22 cellular contexts compared by ENCODE assay signal in the genomic region with DNA sequence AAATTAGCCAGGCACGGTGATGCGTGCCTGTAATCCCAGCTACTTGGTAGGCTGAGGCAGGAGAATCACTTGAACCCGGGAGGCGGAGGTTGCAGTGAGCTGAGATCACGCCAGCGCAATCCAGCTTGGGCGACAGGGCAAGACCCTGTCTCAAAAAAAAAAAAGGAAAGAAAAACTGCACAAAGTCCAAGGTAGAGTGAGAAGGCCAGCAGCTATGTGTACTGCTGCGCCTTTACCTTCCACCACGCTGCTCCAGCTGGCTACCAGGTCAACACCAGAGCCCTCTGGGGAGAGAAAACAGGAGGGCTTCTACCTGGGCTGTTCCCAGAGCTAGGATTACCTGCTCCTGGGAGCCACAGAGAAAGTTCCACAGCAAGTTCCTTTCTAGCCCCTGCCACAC. TPM values are rescaled to one million over a fixed set of nuclear protein-coding genes. Genes with fewer than 3 reads are reported as not detected.
DNase-seq lines count a peak whose midpoint lies in the region; ATAC-seq and TF ChIP-seq lines count a peak whose summit lies in the region.
"Had no signal": no experiment of that assay in that cellular context is flagged by ENCODE, and none has a peak within 500 bp of the region (broad histone marks: within the 10 kb centered on the region; RNA-seq: fewer than 3 reads in every experiment).

No MANE protein-coding gene starts in this region.

- H3K36me3 Mint-ChIP-seq in dendritic cell treated with granulocyte-macrophage colony-stimulating factor and Interleukin-4, amounts not matched to agents 40 ng/mL and 50 ng/mL, for 4 days (ENCODE audit: low read depth): peaks cover 75% of the 10 kb centered on the region

- H3K27ac Mint-ChIP-seq in dendritic cell treated with granulocyte-macrophage colony-stimulating factor and Interleukin-4, amounts not matched to agents 40 ng/mL and 50 ng/mL, for 4 days: peak overlapping the region; percentile 88
- H3K27ac Mint-ChIP-seq: activated T-helper 1 cell treated with anti-CD3 and anti-CD28 coated beads, Interleukin-12 subunit alpha, Interleukin-12 subunit beta, Interleukin-2, Interleukin-4 antibody, amounts not matched to agents 30 ng/mL and 10 ng/mL and 1 ng/mL, durations not matched to agents 14 hours and 24 hours and 36 hours had no signal

- H3K4me3 ChIP-seq in Loucy (ENCODE audit: low read length, poor library complexity, severe bottlenecking) (no peak overlapping the region), psoas muscle (peak overlapping the region; percentile 100), uterus (no peak overlapping the region)
- H3K4me3 ChIP-seq: mucosa of descending colon, testis had no signal

- H3K27ac ChIP-seq in psoas muscle: peak overlapping the region; percentile 98
- H3K27ac ChIP-seq in uterus: peak overlapping the region; percentile 19 to 34

- ATAC-seq in psoas muscle (no peak), GM18505 (IDR thresholded peaks at IDR 0.05; ENCODE audit: unreplicated experiment) (no peak), GM21723 (IDR thresholded peaks at IDR 0.05; ENCODE audit: unreplicated experiment) (no peak)
- ATAC-seq: activated naive CD8-positive, alpha-beta T cell treated with anti-CD3 and anti-CD28 coated beads, Interleukin-2, amount 50 U/mL, for 24 hours; heart left ventricle; left lung; mucosa of descending colon had no signal

- H3K79me2 ChIP-seq in Loucy (ENCODE audit: insufficient read depth, low read length): peaks cover 80% of the 10 kb centered on the region

- no peaks in the 10 kb centered on the region for H3K36me3 ChIP-seq in Loucy (ENCODE audit: insufficient read depth, low read length)
- no peaks in the 10 kb centered on the region for H3K36me3 ChIP-seq in psoas muscle (ENCODE audit: insufficient read depth in 1 of 2, low read depth in 1 of 2)
- H3K36me3 ChIP-seq in uterus: no peaks in the 10 kb centered on the region
- H3K36me3 ChIP-seq: left lung had no signal

- intact Hi-C loops in dendritic cell treated with granulocyte-macrophage colony-stimulating factor and Interleukin-4, amounts not matched to agents 40 ng/mL and 50 ng/mL, for 4 days (cut with micrococcal nuclease): no loop called here
- intact Hi-C loops in psoas muscle (cut with DNase I) (loop anchor here (2.0 to 5.0 kb wide), 3 partner anchors 36 to 54 kb away; a partner anchor contains a TSS), uterus (cut with DNase I; ENCODE audit: low total_unique reads) (no loop called here)

- H3K9me3 ChIP-seq in Loucy (ENCODE audit: insufficient read depth, low read depth, low read length) (no peaks in the 10 kb centered on the region), psoas muscle (no peaks in the 10 kb centered on the region), uterus (no peaks in the 10 kb centered on the region)
- H3K9me3 ChIP-seq: heart left ventricle, left lung, mucosa of descending colon, testis had no signal

- H3K4me2 ChIP-seq in Loucy (ENCODE audit: low read depth, low read length, poor library complexity, severe bottlenecking): peak overlapping the region; percentile 97

- H2AFZ ChIP-seq in Loucy (ENCODE audit: low read length): no peak overlapping the region

- H3K4me1 ChIP-seq in Loucy (ENCODE audit: insufficient read depth, low read length, poor library complexity, severe bottlenecking) (peaks cover 20% of the 10 kb centered on the region), psoas muscle (peaks cover 62% of the 10 kb centered on the region), uterus (peaks cover 0 to 18% of the 10 kb centered on the region in 2 donors)

- H3K9ac ChIP-seq in Loucy (ENCODE audit: low read depth, low read length, poor library complexity, severe bottlenecking): peak overlapping the region; percentile 45

- 90 to 94% (median 92%) methylated on average over 9 of the region's 9 CpGs for WGBS in psoas muscle, 3 donors

- H3K9me3 Mint-ChIP-seq in dendritic cell treated with granulocyte-macrophage colony-stimulating factor and Interleukin-4, amounts not matched to agents 40 ng/mL and 50 ng/mL, for 4 days: no peaks in the 10 kb centered on the region
- H3K9me3 Mint-ChIP-seq: activated naive CD8-positive, alpha-beta T cell treated with anti-CD3 and anti-CD28 coated beads, Interleukin-2, amount 50 U/mL, for 24 hours; activated T-helper 1 cell treated with anti-CD3 and anti-CD28 coated beads, Interleukin-12 subunit alpha, Interleukin-12 subunit beta, Interleukin-2, Interleukin-4 antibody, amounts not matched to agents 30 ng/mL and 10 ng/mL and 1 ng/mL, durations not matched to agents 14 hours and 24 hours and 36 hours had no signal

- peaks cover 74% of the 10 kb centered on the region for H3K4me1 Mint-ChIP-seq in dendritic cell treated with granulocyte-macrophage colony-stimulating factor and Interleukin-4, amounts not matched to agents 40 ng/mL and 50 ng/mL, for 4 days (ENCODE audit: low read depth)

- H3K4me3 Mint-ChIP-seq in dendritic cell treated with granulocyte-macrophage colony-stimulating factor and Interleukin-4, amounts not matched to agents 40 ng/mL and 50 ng/mL, for 4 days: no peak overlapping the region
- H3K4me3 Mint-ChIP-seq: activated naive CD8-positive, alpha-beta T cell treated with anti-CD3 and anti-CD28 coated beads, Interleukin-2, amount 50 U/mL, for 24 hours had no signal

- H4K20me1 ChIP-seq in Loucy (ENCODE audit: insufficient read depth, low read length, poor library complexity, severe bottlenecking): peaks cover 32% of the 10 kb centered on the region

- TF ChIP-seq POLR2A in uterus (IDR thresholded peaks at IDR 0.05) (no peak), GM18505 (IDR thresholded peaks at IDR 0.05; ENCODE audit: borderline replicate concordance, extremely low read depth, insufficient read depth, insufficient read length) (no peak)

- no peak for TF ChIP-seq CTCF in Loucy (conservative IDR thresholded peaks at IDR 0.05; ENCODE audit: low read length)
- TF ChIP-seq CTCF in psoas muscle (IDR thresholded peaks at IDR 0.05): no peak
- no peak for TF ChIP-seq CTCF in uterus (IDR thresholded peaks at IDR 0.05)

- no peaks in the 10 kb centered on the region for H3K9me2 ChIP-seq in Loucy (replicated peaks; ENCODE audit: low read depth, low read length)

- H3K27me3 ChIP-seq in Loucy (ENCODE audit: insufficient read depth, low read length, poor library complexity, severe bottlenecking) (no peaks in the 10 kb centered on the region), psoas muscle (ENCODE audit: insufficient read depth in 3 of 3, low read length in 2 of 3) (no peaks in the 10 kb centered on the region), uterus (no peaks in the 10 kb centered on the region)
- H3K27me3 ChIP-seq: heart left ventricle, left lung, testis had no signal

- H3F3A ChIP-seq in Loucy (ENCODE audit: low read depth): no peaks in the 10 kb centered on the region

- DNase-seq in psoas muscle (no peak), uterus (no peak), AG20443 (ENCODE audit: low spot score) (no peak)
- DNase-seq: activated CD4-positive, CD25-positive, alpha-beta regulatory T cell treated with anti-CD3 and anti-CD28 coated beads, Interleukin-2, amount 50 U/mL, for 72 hours; activated naive CD8-positive, alpha-beta T cell treated with anti-CD3 and anti-CD28 coated beads, Interleukin-2, amount 50 U/mL, for 24 hours; COR-L47; cortex of kidney; DND-41; heart left ventricle; Karpas-422; left lung; NCI-H1092 treated with DMSO at 0.1 percent for 48 hours; NCI-H2081; NCI-H510A; T-helper 9 cell; testis had no signal

- H3K27me3 Mint-ChIP-seq in dendritic cell treated with granulocyte-macrophage colony-stimulating factor and Interleukin-4, amounts not matched to agents 40 ng/mL and 50 ng/mL, for 4 days: no peaks in the 10 kb centered on the region
- H3K27me3 Mint-ChIP-seq: activated naive CD8-positive, alpha-beta T cell treated with anti-CD3 and anti-CD28 coated beads, Interleukin-2, amount 50 U/mL, for 24 hours had no signal

RNA-seq across cellular contexts. Expression of a gene that starts 3.2 kb away (rescaled TPM):
- 10 to 100 TPM; 17.5 to 40.2 (median 24.9) TPM for total RNA-seq in psoas muscle
- polyA plus RNA-seq in psoas muscle: 10 to 100 TPM in 1 of 3 donors, 1 to 10 TPM in 2; 7.5 to 12.3 (median 9.2) TPM
- total RNA-seq in uterus: 10 to 100 TPM in 3 of 4 donors, 1 to 10 TPM in 1; 4.1 to 43.5 (median 21.7) TPM

RNA-seq across cellular contexts. Expression of a gene that starts 24.7 kb away (rescaled TPM):
- total RNA-seq in psoas muscle: 100 to 1,000 TPM in 2 of 4 donors, 10 to 100 TPM in 2; 94.4 to 137 (median 113) TPM
- polyA plus RNA-seq in psoas muscle: 100 to 1,000 TPM in 2 of 3 donors, 10 to 100 TPM in 1; 92.8 to 143 (median 138) TPM
- 100 to 1,000 TPM; 139 to 273 (median 205) TPM for total RNA-seq in uterus

RNA-seq across cellular contexts. Expression of a gene that starts 39.0 kb away (rescaled TPM):
- total RNA-seq in psoas muscle (10 to 100 TPM; 38.9 to 76.5 (median 50.8) TPM), uterus (100 to 1,000 TPM in 1 of 4 donors, 10 to 100 TPM in 3; 30.3 to 113 (median 82.5) TPM)
- polyA plus RNA-seq in psoas muscle: 100 to 1,000 TPM in 2 of 3 donors, 10 to 100 TPM in 1; 84.6 to 144 (median 122) TPM

RNA-seq across cellular contexts. Expression of a gene that starts 53.0 kb away (rescaled TPM):
- total RNA-seq in psoas muscle: 1,000 to 10,000 TPM in 2 of 4 donors, 100 to 1,000 TPM in 2; 979 to 1,082 (median 1,028) TPM
- 1,000 to 10,000 TPM in 2 of 3 donors, 100 to 1,000 TPM in 1; 877 to 1,553 (median 1,005) TPM for polyA plus RNA-seq in psoas muscle
- total RNA-seq in uterus: 1,000 to 10,000 TPM in 2 of 4 donors, 100 to 1,000 TPM in 2; 295 to 1,369 (median 721) TPM

Comparison
In these comparisons a context has a peak if more than half of its experiments do, and no peak if none do; other contexts are left out.
1. intact Hi-C loops: an anchor here in psoas muscle (2.0 to 5.0 kb wide); none called in dendritic cell treated with granulocyte-macrophage colony-stimulating factor and Interleukin-4, amounts not matched to agents 40 ng/mL and 50 ng/mL, for 4 days and uterus.